Comparison of ENCODE assay signal across 23 cellular contexts in genomic region chr13:101811440-101811839, GRCh38.
"Had no signal": no experiment of that assay in that cellular context is flagged by ENCODE, and none has a peak within 500 bp of the region (broad histone marks: within the 10 kb centered on the region; RNA-seq: fewer than 3 reads in every experiment).

No MANE protein-coding gene starts in this region.

- H3K4me1 Mint-ChIP-seq: activated CD4-positive, alpha-beta memory T cell treated with anti-CD3 and anti-CD28 coated beads, Interleukin-2, amount 10 ng/mL, durations not matched to agents 7 days and 5 days; activated CD4-positive, alpha-beta T cell treated with anti-CD3 and anti-CD28 coated beads for 36 hours; activated naive CD4-positive, alpha-beta T cell treated with anti-CD3 and anti-CD28 coated beads, Interleukin-2, amount 50 U/mL, for 24 hours had no signal

- H3K4me1 ChIP-seq: ascending aorta, body of pancreas, Peyer's patch, SJSA1 had no signal

- H3K36me3 ChIP-seq: ascending aorta, cardiac muscle cell, Peyer's patch, SJSA1, WERI-Rb-1 had no signal

- H3K27ac Mint-ChIP-seq: activated CD4-positive, alpha-beta memory T cell treated with anti-CD3 and anti-CD28 coated beads, Interleukin-2, amount 10 ng/mL, durations not matched to agents 7 days and 5 days; activated CD4-positive, alpha-beta T cell treated with anti-CD3 and anti-CD28 coated beads for 36 hours; activated naive CD4-positive, alpha-beta T cell treated with anti-CD3 and anti-CD28 coated beads, Interleukin-2, amount 50 U/mL, for 24 hours; activated T-cell treated with anti-CD3 and anti-CD28 coated beads, Interleukin-2, amount 50 U/mL, for 72 hours; activated T-helper 2 cell treated with anti-CD3 and anti-CD28 coated beads, Interferon-gamma antibody, Interleukin-2, Interleukin-4, amounts not matched to agents 10 μg/mL and 5 μg/mL and 100 μg/mL, durations not matched to agents 14 hours and 24 hours and 36 hours had no signal

- H3K9me3 ChIP-seq: ascending aorta, body of pancreas, Peyer's patch, SJSA1 had no signal

- H3K36me3 Mint-ChIP-seq: activated naive CD4-positive, alpha-beta T cell treated with anti-CD3 and anti-CD28 coated beads, Interleukin-2, amount 50 U/mL, for 24 hours had no signal

- DNase-seq: activated CD4-positive, alpha-beta memory T cell treated with anti-CD3 and anti-CD28 coated beads, Interleukin-2, amount 10 ng/mL, durations not matched to agents 7 days and 5 days; activated CD4-positive, alpha-beta T cell treated with anti-CD3 and anti-CD28 coated beads for 36 hours; activated CD4-positive, alpha-beta T cell treated with anti-CD3 and anti-CD28 coated beads, Interleukin-2, amount 50 U/mL, for 1 hour; activated T-cell treated with anti-CD3 and anti-CD28 coated beads, Interleukin-2, amount 50 U/mL, for 72 hours; amniotic stem cell; body of pancreas; Karpas-422; NCI-H1105 treated with DMSO at 0.1 percent for 48 hours; NCI-H1436 treated with DMSO at 0.1 percent for 48 hours; NCI-H187; NCI-H2081; NCI-H510A treated with DMSO at 0.1 percent for 48 hours; NCI-H69; NK-92 treated with Interleukin-12 subunit alpha and Interleukin-12 subunit beta, amount 100 ng/mL, for 24 hours; Peyer's patch; SHP77; T-helper 1 cell; WERI-Rb-1 had no signal

- H3K4me3 ChIP-seq: ascending aorta, body of pancreas, cardiac muscle cell, Peyer's patch, SJSA1 had no signal

- H3K4me3 Mint-ChIP-seq: activated CD4-positive, alpha-beta memory T cell treated with anti-CD3 and anti-CD28 coated beads, Interleukin-2, amount 10 ng/mL, durations not matched to agents 7 days and 5 days; activated CD4-positive, alpha-beta T cell treated with anti-CD3 and anti-CD28 coated beads for 36 hours; activated naive CD4-positive, alpha-beta T cell treated with anti-CD3 and anti-CD28 coated beads, Interleukin-2, amount 50 U/mL, for 24 hours; activated T-cell treated with anti-CD3 and anti-CD28 coated beads, Interleukin-2, amount 50 U/mL, for 72 hours had no signal

- H3K9me3 Mint-ChIP-seq: activated CD4-positive, alpha-beta memory T cell treated with anti-CD3 and anti-CD28 coated beads, Interleukin-2, amount 10 ng/mL, durations not matched to agents 7 days and 5 days; activated T-cell treated with anti-CD3 and anti-CD28 coated beads, Interleukin-2, amount 50 U/mL, for 72 hours; activated T-helper 2 cell treated with anti-CD3 and anti-CD28 coated beads, Interferon-gamma antibody, Interleukin-2, Interleukin-4, amounts not matched to agents 10 μg/mL and 5 μg/mL and 100 μg/mL, durations not matched to agents 14 hours and 24 hours and 36 hours had no signal

- H3K27ac ChIP-seq: ascending aorta, body of pancreas, cardiac muscle cell, Peyer's patch, SJSA1, WERI-Rb-1 had no signal

- H3K27me3 ChIP-seq: ascending aorta, body of pancreas, cardiac muscle cell, Peyer's patch, SJSA1 had no signal

- H3K27me3 Mint-ChIP-seq: activated CD4-positive, alpha-beta memory T cell treated with anti-CD3 and anti-CD28 coated beads, Interleukin-2, amount 10 ng/mL, durations not matched to agents 7 days and 5 days had no signal
